19 cellular contexts compared by ENCODE assay signal in genomic region chr12:108677381-108677780, GRCh38. TPM values are rescaled to one million over a fixed set of nuclear protein-coding genes. Genes with fewer than 3 reads are reported as not detected.
"Had no signal": no experiment of that assay in that cellular context is flagged by ENCODE, and none has a peak within 500 bp of the region (broad histone marks: within the 10 kb centered on the region; RNA-seq: fewer than 3 reads in every experiment).

No MANE protein-coding gene starts in this region.

- H3K27me3 Mint-ChIP-seq: activated naive CD4-positive, alpha-beta T cell treated with anti-CD3 and anti-CD28 coated beads, Interleukin-2, amount 50 U/mL, for 24 hours; central memory CD8-positive, alpha-beta T cell had no signal

- H3K27ac Mint-ChIP-seq: activated CD8-positive, alpha-beta T cell treated with anti-CD3 and anti-CD28 coated beads, Interleukin-2, amount 10 ng/mL, durations not matched to agents 7 days and 5 days; activated naive CD4-positive, alpha-beta T cell treated with anti-CD3 and anti-CD28 coated beads, Interleukin-2, amount 50 U/mL, for 24 hours; mesothelial cell of epicardium had no signal

- DNase-seq: activated CD4-positive, alpha-beta T cell treated with anti-CD3 and anti-CD28 coated beads for 1 hour; activated CD4-positive, alpha-beta T cell treated with anti-CD3 and anti-CD28 coated beads, Interleukin-2, amount 50 U/mL, for 1 hour; activated CD8-positive, alpha-beta T cell treated with anti-CD3 and anti-CD28 coated beads, Interleukin-2, amount 10 ng/mL, durations not matched to agents 7 days and 5 days; activated gamma-delta T cell treated with Interleukin-2 at 50 U/mL for 16 hours; cortex of kidney; foreskin melanocyte; left ventricle myocardium superior; mammary epithelial cell; SK-N-SH; spleen; stimulated activated CD4-positive, alpha-beta T cell treated with anti-CD3 and anti-CD28 coated beads, Interleukin-4, amount 100 ng/mL, for 1 hour; stimulated activated naive CD4-positive, alpha-beta T cell had no signal

- H3K27me3 ChIP-seq: neutrophil, spleen had no signal

- H3K4me1 ChIP-seq: spleen had no signal

- H3K4me3 ChIP-seq: spleen had no signal

- H3K27ac ChIP-seq: epithelial cell of prostate, spleen had no signal

- H3K4me1 Mint-ChIP-seq: activated naive CD4-positive, alpha-beta T cell treated with anti-CD3 and anti-CD28 coated beads, Interleukin-2, amount 50 U/mL, for 24 hours had no signal

- H3K9me3 ChIP-seq: neutrophil, SK-N-SH, spleen had no signal

- ATAC-seq: activated CD8-positive, alpha-beta T cell treated with anti-CD3 and anti-CD28 coated beads, Interleukin-2, amount 10 ng/mL, durations not matched to agents 7 days and 5 days; sciatic nerve had no signal

- H3K9me3 Mint-ChIP-seq: activated naive CD4-positive, alpha-beta T cell treated with anti-CD3 and anti-CD28 coated beads, Interleukin-2, amount 50 U/mL, for 24 hours; central memory CD8-positive, alpha-beta T cell; nephron had no signal

- H3K4me3 Mint-ChIP-seq: activated CD8-positive, alpha-beta T cell treated with anti-CD3 and anti-CD28 coated beads, Interleukin-2, amount 10 ng/mL, durations not matched to agents 7 days and 5 days; activated naive CD4-positive, alpha-beta T cell treated with anti-CD3 and anti-CD28 coated beads, Interleukin-2, amount 50 U/mL, for 24 hours; central memory CD8-positive, alpha-beta T cell; mesothelial cell of epicardium; nephron had no signal

RNA-seq across cellular contexts. Expression of gene SELPLG, which starts 43.7 kb away (rescaled TPM):
- total RNA-seq: mesothelial cell of epicardium had no signal
